ENCODE assay signal across 24 cellular contexts in the genomic region with DNA sequence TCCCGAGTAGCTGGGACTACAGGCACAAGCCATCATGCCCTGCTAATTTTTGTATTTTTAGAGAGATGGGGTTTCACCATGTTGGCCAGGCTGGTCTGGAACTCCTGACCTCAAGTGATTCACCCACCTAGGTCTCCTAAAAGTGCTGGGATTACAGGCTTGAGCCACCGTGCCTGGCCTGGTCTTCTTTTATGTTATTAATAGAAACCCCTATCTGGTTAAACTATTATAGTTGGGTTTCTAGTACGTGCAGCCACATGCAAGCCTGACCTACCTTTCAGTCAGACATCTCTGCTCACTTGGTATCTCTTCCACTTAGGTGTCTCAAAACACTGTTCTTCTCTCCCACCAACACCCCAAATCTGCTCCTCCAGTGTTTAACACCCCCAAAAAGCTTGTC.
"Had no signal": no experiment of that assay in that cellular context is flagged by ENCODE, and none has a peak within 500 bp of the region (broad histone marks: within the 10 kb centered on the region; RNA-seq: fewer than 3 reads in every experiment).

No MANE protein-coding gene starts in this region.

- H3K36me3 ChIP-seq: breast epithelium, SJSA1 had no signal

- H3K4me1 ChIP-seq: breast epithelium had no signal

- H3K27ac ChIP-seq: breast epithelium, SJSA1 had no signal

- DNase-seq: activated CD4-positive, alpha-beta T cell treated with anti-CD3 and anti-CD28 coated beads for 4 hours; activated CD8-positive, alpha-beta memory T cell treated with anti-CD3 and anti-CD28 coated beads, Interleukin-2, amount 50 U/mL, for 48 hours; activated CD8-positive, alpha-beta T cell treated with anti-CD3 and anti-CD28 coated beads, Interleukin-2, amount 10 ng/mL, durations not matched to agents 7 days and 5 days; activated effector memory CD4-positive, alpha-beta T cell treated with Interleukin-2 at 50 U/mL for 16 hours; activated naive CD4-positive, alpha-beta T cell; activated T-cell treated with anti-CD3 and anti-CD28 coated beads, Interleukin-2, amount 50 U/mL, for 1 hour; aorta; central memory CD4-positive, alpha-beta T cell; MG63; MV-4-11; NCI-H1092 treated with DMSO at 0.1 percent for 48 hours; NCI-H1417 treated with DMSO at 0.1 percent for 48 hours; NCI-H1694; NCI-H2029; NCI-H2107; NCI-H2171 treated with DMSO at 0.1 percent for 48 hours; NCI-H226; NCI-H526; NCI-H774; SHP77; SW 1271 had no signal

- H3K27me3 ChIP-seq: breast epithelium, MG63, SJSA1 had no signal

- H3K9me3 ChIP-seq: breast epithelium, MG63, SJSA1 had no signal

- ATAC-seq: activated CD4-positive, CD25-positive, alpha-beta regulatory T cell treated with anti-CD3 and anti-CD28 coated beads, Interleukin-2, amount 50 U/mL, for 24 hours; activated CD8-positive, alpha-beta T cell treated with anti-CD3 and anti-CD28 coated beads, Interleukin-2, amount 10 ng/mL, durations not matched to agents 7 days and 5 days had no signal

- H3K4me3 ChIP-seq: breast epithelium, MG63, SJSA1 had no signal
